9 cellular contexts compared by ENCODE assay signal in the genomic region with DNA sequence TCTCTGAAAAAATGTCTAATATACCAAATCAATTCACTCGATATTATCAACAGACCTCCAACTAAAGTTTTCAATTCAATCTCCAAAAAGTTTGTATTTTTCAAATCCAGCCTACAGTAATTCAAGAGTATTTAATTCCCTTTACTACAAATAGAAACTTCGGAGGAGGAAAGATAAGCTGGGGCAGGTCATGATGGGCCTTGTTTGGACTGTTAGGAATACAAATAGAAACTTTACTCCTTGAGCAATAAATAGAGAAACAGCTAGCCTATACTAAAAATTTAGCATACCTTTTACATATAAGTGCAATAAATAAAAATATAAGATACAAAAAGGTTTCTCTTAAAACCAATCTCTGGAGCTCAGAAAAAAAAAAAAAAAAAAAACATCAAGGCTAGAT.
"Had no signal": no experiment of that assay in that cellular context is flagged by ENCODE, and none has a peak within 500 bp of the region (broad histone marks: within the 10 kb centered on the region; RNA-seq: fewer than 3 reads in every experiment).

No MANE protein-coding gene starts in this region.

- H3K27ac ChIP-seq: HL-60 had no signal

- H3K4me3 ChIP-seq: GM23338, HAP-1, K562 had no signal

- H3K4me2 ChIP-seq: GM23338 had no signal

- H3K4me3 Mint-ChIP-seq: GM23338, HFFc6 had no signal

- H3K4me1 Mint-ChIP-seq: GM23338 had no signal

- ATAC-seq: GM23338, HCT116, K562 had no signal

- DNase-seq: H7, HFFc6, IMR-90 had no signal

- H2AFZ ChIP-seq: GM23338 had no signal

- FAIRE-seq: H1, K562 had no signal

- H3K27ac Mint-ChIP-seq: GM23338, HFFc6 had no signal
